8 cellular contexts compared by ENCODE assay signal in the genomic region with DNA sequence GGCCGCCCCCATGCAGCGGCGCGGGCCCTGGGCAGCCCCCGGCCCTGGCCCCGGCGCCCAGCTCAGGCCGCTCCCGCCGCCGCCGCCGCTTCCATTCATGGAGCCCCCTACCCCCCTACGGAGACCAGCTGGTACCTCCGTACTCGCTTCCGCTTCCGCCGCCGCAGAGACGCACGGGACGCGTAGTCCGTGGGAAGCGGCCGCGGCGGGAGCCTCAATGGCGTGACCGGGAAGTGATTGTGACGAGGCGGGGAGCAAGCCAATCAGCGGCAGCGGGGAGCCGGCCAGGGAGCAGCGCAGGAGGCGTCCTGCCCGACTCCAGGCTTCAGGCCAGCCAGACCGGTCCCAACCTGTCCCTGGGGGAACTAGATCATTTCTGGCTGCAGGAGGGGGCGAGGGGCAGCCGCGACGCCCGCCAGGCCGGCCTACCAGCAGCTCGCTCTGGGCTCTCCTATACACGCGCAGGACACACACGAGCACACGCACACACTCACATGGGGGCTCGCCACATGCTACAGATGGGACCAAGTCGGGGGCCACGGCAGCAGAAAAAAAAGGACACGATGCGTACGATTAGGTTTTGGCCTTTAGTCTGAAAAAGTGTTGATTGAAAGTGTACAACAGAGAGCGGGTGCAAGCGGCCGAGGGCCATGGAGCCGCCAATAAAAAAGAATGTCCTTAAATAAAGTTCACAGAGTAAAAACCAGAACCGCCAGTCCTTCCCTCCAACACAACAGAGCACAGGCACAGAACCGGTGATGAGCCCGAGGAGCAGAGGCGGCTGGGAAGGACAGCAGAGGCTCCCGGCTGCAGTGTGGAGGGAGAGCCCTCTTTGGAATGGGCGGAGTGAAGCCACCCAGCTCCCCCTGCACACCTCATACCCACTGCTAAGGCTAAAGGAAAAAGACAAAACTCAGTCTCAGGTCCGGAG. TPM values are rescaled to one million over a fixed set of nuclear protein-coding genes. Genes with fewer than 3 reads are reported as not detected.
A peak's percentile ranks its signal among the peaks of the same experiment; 100 is the strongest.
DNase-seq lines count a peak whose midpoint lies in the region; ATAC-seq and TF ChIP-seq lines count a peak whose summit lies in the region.

A gene with protein sequence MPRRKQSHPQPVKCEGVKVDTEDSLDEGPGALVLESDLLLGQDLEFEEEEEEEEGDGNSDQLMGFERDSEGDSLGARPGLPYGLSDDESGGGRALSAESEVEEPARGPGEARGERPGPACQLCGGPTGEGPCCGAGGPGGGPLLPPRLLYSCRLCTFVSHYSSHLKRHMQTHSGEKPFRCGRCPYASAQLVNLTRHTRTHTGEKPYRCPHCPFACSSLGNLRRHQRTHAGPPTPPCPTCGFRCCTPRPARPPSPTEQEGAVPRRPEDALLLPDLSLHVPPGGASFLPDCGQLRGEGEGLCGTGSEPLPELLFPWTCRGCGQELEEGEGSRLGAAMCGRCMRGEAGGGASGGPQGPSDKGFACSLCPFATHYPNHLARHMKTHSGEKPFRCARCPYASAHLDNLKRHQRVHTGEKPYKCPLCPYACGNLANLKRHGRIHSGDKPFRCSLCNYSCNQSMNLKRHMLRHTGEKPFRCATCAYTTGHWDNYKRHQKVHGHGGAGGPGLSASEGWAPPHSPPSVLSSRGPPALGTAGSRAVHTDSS (minus strand): TSS at position 109 of the 931 bp plus-strand sequence. CDS start 208 bp downstream, outside the sequence.

- TF ChIP-seq POLR2A in esophagus squamous epithelium (IDR thresholded peaks at IDR 0.05): peak in 3 of 4 donors; percentile 32 to 54 (median 51)

- H3K4me1 ChIP-seq in Panc1 (ENCODE audit: control insufficient read depth, insufficient read depth, low read length): peaks cover 38% of the 10 kb centered on the region
- peaks cover 15 to 44% (median 19%) of the 10 kb centered on the region in 3 donors for H3K4me1 ChIP-seq in esophagus squamous epithelium

- H3K27ac ChIP-seq in Panc1 (ENCODE audit: low read length) (peak within 1 kb of the TSS; percentile 96), esophagus squamous epithelium (peak within 1 kb of the TSS; percentile 86 to 98 (median 94))

- intact Hi-C loops in Panc1 (cut with micrococcal nuclease; ENCODE audit: unreplicated experiment) (no loop called here), esophagus squamous epithelium (cut with DNase I) (no loop called here)

- H3K4me1 Mint-ChIP-seq in naive B cell: peaks cover 26 to 43% (median 34%) of the 10 kb centered on the region in 3 donors
- peaks cover 46% of the 10 kb centered on the region for H3K4me1 Mint-ChIP-seq in stimulated activated effector memory CD8-positive, alpha-beta T cell treated with anti-CD3 and anti-CD28 coated beads, Interleukin-12 subunit alpha, Interleukin-12 subunit beta, amount 100 ng/mL, for 72 hours

- WGBS in esophagus squamous epithelium, 2 donors: 26 to 42% methylated on average over 22 to 25 of the region's 68 CpGs

- H3K9me3 Mint-ChIP-seq in naive B cell: no peaks in the 10 kb centered on the region
- no peaks in the 10 kb centered on the region for H3K9me3 Mint-ChIP-seq in stimulated activated effector memory CD8-positive, alpha-beta T cell treated with anti-CD3 and anti-CD28 coated beads, Interleukin-12 subunit alpha, Interleukin-12 subunit beta, amount 100 ng/mL, for 72 hours

- H3K27ac Mint-ChIP-seq in naive B cell: peak within 1 kb of the TSS; percentile 91 to 98 (median 97)
- peak within 1 kb of the TSS; percentile 96 for H3K27ac Mint-ChIP-seq in stimulated activated effector memory CD8-positive, alpha-beta T cell treated with anti-CD3 and anti-CD28 coated beads, Interleukin-12 subunit alpha, Interleukin-12 subunit beta, amount 100 ng/mL, for 72 hours

- H3K36me3 ChIP-seq in Panc1 (ENCODE audit: control insufficient read depth, insufficient read depth, low read length) (peaks cover 13% of the 10 kb centered on the region), esophagus squamous epithelium (peaks cover 42 to 76% (median 42%) of the 10 kb centered on the region in 3 donors)

- peak; percentile 87 for ATAC-seq in GM21529 (IDR thresholded peaks at IDR 0.05; ENCODE audit: unreplicated experiment)
- peak; percentile 88 for ATAC-seq in Panc1
- ATAC-seq in naive B cell (ENCODE audit: low read depth in 2 of 2): peak; percentile 99
- ATAC-seq in stimulated activated effector memory CD8-positive, alpha-beta T cell treated with anti-CD3 and anti-CD28 coated beads, Interleukin-12 subunit alpha, Interleukin-12 subunit beta, amount 100 ng/mL, for 72 hours: peak; percentile 93

- in situ Hi-C loops in Panc1 (cut with HindIII; ENCODE audit: low pct_unique_long_range_greater_than_20kb, low sequenced_read_pairs): no loop called here

- peaks cover 14 to 31% of the 10 kb centered on the region in 2 donors for H3K36me3 Mint-ChIP-seq in naive B cell
- H3K36me3 Mint-ChIP-seq in stimulated activated effector memory CD8-positive, alpha-beta T cell treated with anti-CD3 and anti-CD28 coated beads, Interleukin-12 subunit alpha, Interleukin-12 subunit beta, amount 100 ng/mL, for 72 hours: peaks cover 100% of the 10 kb centered on the region

- peak within 1 kb of the TSS; percentile 79 to 96 (median 90) for H3K4me3 Mint-ChIP-seq in naive B cell
- peak within 1 kb of the TSS; percentile 82 for H3K4me3 Mint-ChIP-seq in stimulated activated effector memory CD8-positive, alpha-beta T cell treated with anti-CD3 and anti-CD28 coated beads, Interleukin-12 subunit alpha, Interleukin-12 subunit beta, amount 100 ng/mL, for 72 hours

- POLR2A ChIA-PET in Panc1 (lab: Charles Lee): interaction anchor here (1.0 kb wide), 1 partner anchor 28 kb away, joined by 4 read pairs; a partner anchor contains a TSS

- H3K27me3 Mint-ChIP-seq in naive B cell: no peaks in the 10 kb centered on the region

- peak; percentile 99 for DNase-seq in DMS 273 (lab: John Stamatoyannopoulos, UW; ENCODE audit: unreplicated experiment)
- peak; percentile 88 for DNase-seq in KG1 (lab: John Stamatoyannopoulos, UW)
- no peak for DNase-seq in Panc1 (ENCODE audit: low read depth, low spot score)
- peak; percentile 83 for DNase-seq in activated T-helper 1 cell treated with Interleukin-2 at 50 U/mL for 16 hours (ENCODE audit: low read depth)
- DNase-seq in esophagus squamous epithelium (lab: John Stamatoyannopoulos, UW): peak; percentile 79
- DNase-seq in naive B cell: peak; percentile 86
- peak; percentile 73 to 93 for DNase-seq in stimulated activated effector memory CD8-positive, alpha-beta T cell treated with anti-CD3 and anti-CD28 coated beads, Interleukin-12 subunit alpha, Interleukin-12 subunit beta, amount 100 ng/mL, for 72 hours (ENCODE audit: low spot score in 2 of 2)

- H3K4me3 ChIP-seq in Panc1 (ENCODE audit: low read depth in 2 of 2, low read length in 2 of 2): peak within 1 kb of the TSS; percentile 91 to 93
- peak within 1 kb of the TSS; percentile 66 to 91 (median 89) for H3K4me3 ChIP-seq in esophagus squamous epithelium

- BruUV-seq in Panc1 (replicated peaks; lab: Mats Ljungman, UMichigan): no TSS peak

- H3K27me3 ChIP-seq in Panc1 (ENCODE audit: control insufficient read depth, insufficient read depth, low read length) (no peaks in the 10 kb centered on the region), esophagus squamous epithelium (no peaks in the 10 kb centered on the region)

- TF ChIP-seq CTCF in Panc1 (IDR thresholded peaks at IDR 0.05) (no peak), esophagus squamous epithelium (IDR thresholded peaks at IDR 0.05) (peak in 2 of 6 experiments; percentile 15 to 19)

- CTCF ChIA-PET in Panc1 (lab: Charles Lee): no interaction called here

- H3K9me3 ChIP-seq in Panc1 (ENCODE audit: control insufficient read depth, insufficient read depth, low read depth, low read length): no peaks in the 10 kb centered on the region
- no peaks in the 10 kb centered on the region for H3K9me3 ChIP-seq in esophagus squamous epithelium

RNA-seq across cellular contexts. Expression of the gene that starts here (rescaled TPM):
- total RNA-seq in Panc1 (2021; ENCODE audit: unreplicated experiment) (25.3 TPM), esophagus squamous epithelium (10 to 100 TPM in 3 of 4 donors, 1 to 10 TPM in 1; 6.4 to 15.6 (median 12.8) TPM)
- 35.5 TPM for polyA plus RNA-seq in Panc1 (2012; ENCODE audit: insufficient read length)
- polyA plus RNA-seq in naive B cell (ENCODE audit: low read depth in 6 of 6): 1 to 10 TPM in 5 of 6 donors, not detected in 1; 2.2 to 6.5 (median 3.7) TPM
